In the genomic region with DNA sequence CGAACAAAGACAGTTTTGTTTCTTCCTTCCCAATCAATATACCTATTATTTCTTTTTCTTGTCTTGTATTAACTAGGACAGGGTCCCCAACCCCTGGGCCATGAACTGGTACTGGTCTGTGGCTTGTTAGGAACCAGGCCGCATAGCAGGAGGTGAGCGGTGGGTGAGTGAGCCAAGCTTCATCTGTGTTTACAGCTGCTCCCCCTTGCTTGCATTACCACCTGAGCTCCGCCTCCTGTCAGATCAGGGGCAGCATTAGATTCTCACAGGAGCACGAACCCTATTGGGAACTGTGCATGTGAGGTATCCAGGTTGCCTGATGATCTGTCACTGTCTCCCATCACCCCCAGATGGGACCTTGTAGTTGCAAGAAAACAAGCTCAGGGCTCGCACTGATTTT, we compare ENCODE assay signal across 1 cellular context.
TF ChIP-seq lines count a peak whose summit lies in the region.

No MANE protein-coding gene starts in this region.

TF ChIP-seq in HepG2, 621 proteins besides CTCF, POLR2A, EP300 and RAD21 (continued from another document):
- TF ChIP-seq, protein P1, sequence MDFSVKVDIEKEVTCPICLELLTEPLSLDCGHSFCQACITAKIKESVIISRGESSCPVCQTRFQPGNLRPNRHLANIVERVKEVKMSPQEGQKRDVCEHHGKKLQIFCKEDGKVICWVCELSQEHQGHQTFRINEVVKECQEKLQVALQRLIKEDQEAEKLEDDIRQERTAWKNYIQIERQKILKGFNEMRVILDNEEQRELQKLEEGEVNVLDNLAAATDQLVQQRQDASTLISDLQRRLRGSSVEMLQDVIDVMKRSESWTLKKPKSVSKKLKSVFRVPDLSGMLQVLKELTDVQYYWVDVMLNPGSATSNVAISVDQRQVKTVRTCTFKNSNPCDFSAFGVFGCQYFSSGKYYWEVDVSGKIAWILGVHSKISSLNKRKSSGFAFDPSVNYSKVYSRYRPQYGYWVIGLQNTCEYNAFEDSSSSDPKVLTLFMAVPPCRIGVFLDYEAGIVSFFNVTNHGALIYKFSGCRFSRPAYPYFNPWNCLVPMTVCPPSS (IDR thresholded peaks at IDR 0.05) = no peak
